In the genomic region with DNA sequence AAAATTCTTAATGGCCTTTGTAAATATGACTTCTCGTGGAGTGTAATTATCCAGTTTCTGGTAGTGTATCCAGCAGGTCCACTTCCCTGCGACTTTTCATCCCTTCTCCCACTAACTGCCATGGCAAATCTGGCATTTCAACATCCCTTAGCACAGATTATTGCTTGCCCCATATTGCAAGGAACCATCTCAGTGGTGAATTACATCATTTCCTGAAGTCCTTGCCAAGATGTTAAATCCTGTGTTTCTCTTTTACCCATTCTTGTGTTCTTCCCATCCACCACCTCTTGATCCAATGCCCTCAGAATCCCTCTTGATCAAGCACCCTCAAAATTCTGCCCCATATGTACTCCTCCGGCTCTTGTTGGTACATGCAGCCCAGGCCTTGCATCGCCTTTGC, we compare ENCODE assay signal across 13 cellular contexts.
"Had no signal": no experiment of that assay in that cellular context is flagged by ENCODE, and none has a peak within 500 bp of the region (broad histone marks: within the 10 kb centered on the region; RNA-seq: fewer than 3 reads in every experiment).

No MANE protein-coding gene starts in this region.

- H3K4me2 ChIP-seq: hepatocyte had no signal

- H3K79me2 ChIP-seq: hepatocyte had no signal

- H3K27ac Mint-ChIP-seq: activated naive CD4-positive, alpha-beta T cell treated with anti-CD3 and anti-CD28 coated beads for 36 hours; activated T-helper 17 cell treated with anti-CD3 and anti-CD28 coated beads, Interleukin-2, amount 50 U/mL, for 72 hours had no signal

- H3K27me3 ChIP-seq: body of pancreas, esophagus squamous epithelium, hepatocyte, thyroid gland had no signal

- H3K4me1 Mint-ChIP-seq: activated T-helper 17 cell treated with anti-CD3 and anti-CD28 coated beads, Interleukin-2, amount 50 U/mL, for 72 hours had no signal

- H3K9me3 ChIP-seq: adrenal gland, body of pancreas, esophagus squamous epithelium, stomach, thyroid gland had no signal

- H3K36me3 ChIP-seq: adrenal gland, esophagus squamous epithelium, stomach, thyroid gland, WERI-Rb-1 had no signal

- H3K4me1 ChIP-seq: adrenal gland, esophagus squamous epithelium, stomach, thyroid gland had no signal

- H3K27ac ChIP-seq: body of pancreas, esophagus squamous epithelium, hepatocyte, stomach, thyroid gland, WERI-Rb-1 had no signal

- H3K4me3 Mint-ChIP-seq: activated naive CD4-positive, alpha-beta T cell treated with anti-CD3 and anti-CD28 coated beads for 36 hours; activated T-helper 17 cell treated with anti-CD3 and anti-CD28 coated beads, Interleukin-2, amount 50 U/mL, for 72 hours had no signal

- DNase-seq: activated CD4-positive, alpha-beta T cell treated with anti-CD3 and anti-CD28 coated beads for 4 hours; activated naive CD4-positive, alpha-beta T cell treated with anti-CD3 and anti-CD28 coated beads for 36 hours; body of pancreas; esophagus squamous epithelium; kidney glomerular epithelial cell; retina; stomach; T-helper 9 cell; thyroid gland; WERI-Rb-1 had no signal

- H2AFZ ChIP-seq: hepatocyte had no signal

- H3K4me3 ChIP-seq: adrenal gland, body of pancreas, esophagus squamous epithelium, hepatocyte, stomach, thyroid gland had no signal

- H3K9me3 Mint-ChIP-seq: activated naive CD4-positive, alpha-beta T cell treated with anti-CD3 and anti-CD28 coated beads for 36 hours; activated T-helper 17 cell treated with anti-CD3 and anti-CD28 coated beads, Interleukin-2, amount 50 U/mL, for 72 hours had no signal
